Comparison of ENCODE assay signal across 8 cellular contexts in genomic region chr11:12914401-12914912, GRCh38.
DNase-seq lines count a peak whose midpoint lies in the region; ATAC-seq, FAIRE-seq and TF ChIP-seq lines count a peak whose summit lies in the region.

No MANE protein-coding gene starts in this region.

- peak; percentile 12 to 83 (median 68); a peak in 4 of 6 replicates for TF ChIP-seq CTCF in HCT116 (IDR thresholded peaks at IDR 0.05 in 2 of 3, conservative IDR thresholded peaks at IDR 0.05 in 1 of 3; ENCODE audit: borderline replicate concordance in 1 of 3, insufficient read depth in 1 of 3, low read depth in 2 of 3, low read length in 2 of 3)
- TF ChIP-seq CTCF in PC-3 (conservative IDR thresholded peaks at IDR 0.05; ENCODE audit: low read depth, low read length): peak; percentile 73
- TF ChIP-seq CTCF in endothelial cell of umbilical vein (IDR thresholded peaks at IDR 0.05; ENCODE audit: extremely low read depth in 1 of 2, insufficient read depth in 1 of 2, low read depth in 1 of 2, low read length in 2 of 2): peak; percentile 56 to 76
- TF ChIP-seq CTCF in upper lobe of right lung (IDR thresholded peaks at IDR 0.05): peak; percentile 54

- H2BK120ac ChIP-seq in mesendoderm (ENCODE audit: low read depth, low read length): no peak overlapping the region

- H2BK15ac ChIP-seq in mesendoderm (replicated peaks; ENCODE audit: low read depth): no peak overlapping the region

- H3K9ac ChIP-seq in HCT116 (ENCODE audit: low read length) (no peak overlapping the region), PC-3 (ENCODE audit: low read length) (no peak overlapping the region), endothelial cell of umbilical vein (replicated peaks; ENCODE audit: extremely low read depth, insufficient read depth, low read length) (no peak overlapping the region), mesendoderm (ENCODE audit: low read length) (no peak overlapping the region)

- intact Hi-C loops in HCT116 (cut with micrococcal nuclease) (no loop called here), PC-3 (cut with micrococcal nuclease) (no loop called here), endothelial cell of umbilical vein (cut with micrococcal nuclease) (no loop called here), upper lobe of right lung (cut with DNase I) (no loop called here)

- H3K27ac ChIP-seq in HCT116 (ENCODE audit: low read depth, low read length) (no peak overlapping the region), PC-3 (ENCODE audit: low read length) (no peak overlapping the region), endothelial cell of umbilical vein (ENCODE audit: insufficient read depth, low read depth, low read length) (no peak overlapping the region), mesendoderm (ENCODE audit: low read depth, low read length) (no peak overlapping the region), upper lobe of right lung (no peak overlapping the region)

- BruUV-seq in HCT116 (replicated peaks; lab: Mats Ljungman, UMichigan): no TSS peak
- BruUV-seq in PC-3 (replicated peaks; lab: Mats Ljungman, UMichigan): no TSS peak
- BruUV-seq in endothelial cell of umbilical vein (replicated peaks; lab: Mats Ljungman, UMichigan): no TSS peak

- peak overlapping the region; percentile 43 for H3K56ac ChIP-seq in mesendoderm (ENCODE audit: low read length)

- H3K36me3 ChIP-seq in HCT116 (ENCODE audit: control insufficient read depth in 1 of 2, insufficient read depth in 2 of 2, low read length in 2 of 2) (peaks cover 0 to 2% of the 10 kb centered on the region in 2 experiments; a peak in 1 of 4 replicates), PC-3 (ENCODE audit: low read depth, low read length) (peaks cover 4% of the 10 kb centered on the region; the same call in 1 of the 2 replicates), endothelial cell of umbilical vein (ENCODE audit: control insufficient read depth in 2 of 2, extremely low read depth in 1 of 2, insufficient read depth in 2 of 2, low read length in 2 of 2) (peaks cover 0 to 5% of the 10 kb centered on the region in 2 experiments), mesendoderm (ENCODE audit: control insufficient read depth, insufficient read depth, low read length) (no peaks in the 10 kb centered on the region), upper lobe of right lung (no peaks in the 10 kb centered on the region)

- H3K4ac ChIP-seq in mesendoderm (ENCODE audit: low read depth, low read length): no peak overlapping the region

- H3K4me3 ChIP-seq in HCT116 (replicated peaks in 1 of 2; ENCODE audit: low read depth in 1 of 2, low read length in 2 of 2) (no peak overlapping the region), PC-3 (ENCODE audit: low read length) (no peak overlapping the region), endothelial cell of umbilical vein (replicated peaks in 1 of 3; ENCODE audit: insufficient read depth in 1 of 3, low read depth in 1 of 3, low read length in 3 of 3) (no peak overlapping the region), mesendoderm (ENCODE audit: low read length) (no peak overlapping the region), upper lobe of right lung (no peak overlapping the region)

- TF ChIP-seq RAD21 in HCT116 (IDR thresholded peaks at IDR 0.05; ENCODE audit: low read depth): peak; percentile 44

- H4K20me1 ChIP-seq in HCT116 (ENCODE audit: insufficient read depth) (no peaks in the 10 kb centered on the region), PC-3 (ENCODE audit: low read length) (no peaks in the 10 kb centered on the region), endothelial cell of umbilical vein (replicated peaks; ENCODE audit: control insufficient read depth, extremely low read depth, insufficient read depth, low read length) (no peaks in the 10 kb centered on the region)

- CTCF ChIA-PET in HCT116 (lab: Charles Lee): interaction anchor here (0.7 to 1.4 kb wide), 9 partner anchors 13 to 626 kb away, joined by 3 to 7 read pairs (median 3); no protein-coding TSS in a partner anchor
- CTCF ChIA-PET in PC-3 (lab: Charles Lee): interaction anchor here (0.8 kb wide), 1 partner anchor 48 kb away, joined by 6 read pairs; no protein-coding TSS in a partner anchor
- CTCF ChIA-PET in endothelial cell of umbilical vein (lab: Charles Lee): interaction anchor here (0.6 to 1.8 kb wide), 22 partner anchors 9 to 628 kb away, joined by 3 to 9 read pairs (median 3); no protein-coding TSS in a partner anchor

- H3K9me1 ChIP-seq in endothelial cell of umbilical vein (replicated peaks; ENCODE audit: control insufficient read depth, extremely low read depth, insufficient read depth, low read length): no peaks in the 10 kb centered on the region

- no peak for FAIRE-seq in endothelial cell of umbilical vein (lab: Jason Lieb, UNC)

- H3K79me2 ChIP-seq in HCT116 (ENCODE audit: insufficient read depth, low read length) (0 out of 2 replicates have a peak, but pooled peaks cover 3% of the 10 kb centered on the region), PC-3 (ENCODE audit: low read length) (no peaks in the 10 kb centered on the region), endothelial cell of umbilical vein (ENCODE audit: control insufficient read depth, insufficient read depth, low read length) (no peaks in the 10 kb centered on the region), mesendoderm (ENCODE audit: control insufficient read depth, insufficient read depth, low read length) (no peaks in the 10 kb centered on the region)

- H3K79me1 ChIP-seq in mesendoderm (ENCODE audit: low read length): no peaks in the 10 kb centered on the region

- POLR2A ChIA-PET in HCT116 (lab: Charles Lee): no interaction called here
- POLR2A ChIA-PET in PC-3 (lab: Charles Lee; ENCODE audit: unreplicated experiment): no interaction called here
- POLR2A ChIA-PET in endothelial cell of umbilical vein (lab: Charles Lee): interaction anchor here (0.7 kb wide), 1 partner anchor 574 kb away, joined by 3 read pairs; no protein-coding TSS in a partner anchor

- H2AFZ ChIP-seq in HCT116 (ENCODE audit: low read depth, low read length, poor library complexity, severe bottlenecking) (no peak overlapping the region), PC-3 (ENCODE audit: low read length) (no peak overlapping the region), endothelial cell of umbilical vein (ENCODE audit: low read depth, low read length) (no peak overlapping the region)

- H3F3A ChIP-seq in PC-3 (ENCODE audit: low read length, unreplicated experiment): no peaks in the 10 kb centered on the region

- no peaks in the 10 kb centered on the region for H3K4me1 ChIP-seq in HCT116 (ENCODE audit: control insufficient read depth in 1 of 2, insufficient read depth in 2 of 2, low read length in 2 of 2)
- H3K4me1 ChIP-seq in PC-3 (ENCODE audit: insufficient read depth, low read length): no peaks in the 10 kb centered on the region
- no peaks in the 10 kb centered on the region for H3K4me1 ChIP-seq in endothelial cell of umbilical vein (ENCODE audit: control insufficient read depth, extremely low read depth, insufficient read depth, low read length)
- no peaks in the 10 kb centered on the region for H3K4me1 ChIP-seq in mesendoderm (ENCODE audit: control insufficient read depth, low read depth, low read length)
- no peaks in the 10 kb centered on the region for H3K4me1 ChIP-seq in upper lobe of right lung

- ATAC-seq in HCT116 (peak; percentile 100), PC-3 (peak; percentile 68), upper lobe of right lung (peak; percentile 93), HG03521 (IDR thresholded peaks at IDR 0.05; ENCODE audit: unreplicated experiment) (no peak)

- WGBS in mesendoderm (ENCODE audit: extremely low coverage, insufficient coverage, low lambda C conversion rate): no CpG with 5 or more reads among the region's 11 CpGs

- DNase-seq in DMS 273 treated with DMSO at 0.1 percent for 48 hours (lab: John Stamatoyannopoulos, UW): peak; percentile 83
- no peak for DNase-seq in HCT116 (ENCODE audit: low read depth, low spot score)
- DNase-seq in PC-3: peak; percentile 30
- DNase-seq in endothelial cell of umbilical vein (ENCODE audit: low read depth, low spot score): no peak
- peak; percentile 94 for DNase-seq in mesendoderm
- peak; percentile 67 for DNase-seq in upper lobe of right lung
- DNase-seq in NCI-H146 (lab: John Stamatoyannopoulos, UW): no peak

- H3K9me2 ChIP-seq in HCT116 (ENCODE audit: insufficient read depth) (no peaks in the 10 kb centered on the region), PC-3 (replicated peaks; ENCODE audit: low read length) (no peaks in the 10 kb centered on the region)

- dilution Hi-C loops in endothelial cell of umbilical vein (cut with MboI; ENCODE audit: extremely low pct_ligation_motif_present, low sequenced_read_pairs): no loop called here

- no peak overlapping the region for H3K23ac ChIP-seq in mesendoderm (ENCODE audit: low read length)

- H3K4me2 ChIP-seq in HCT116 (ENCODE audit: low read length) (no peak overlapping the region), PC-3 (ENCODE audit: low read length) (no peak overlapping the region), endothelial cell of umbilical vein (ENCODE audit: insufficient read depth, low read length) (no peak overlapping the region), mesendoderm (ENCODE audit: low read length) (no peak overlapping the region)

- H3K9me3 ChIP-seq in HCT116 (ENCODE audit: control insufficient read depth in 1 of 2, insufficient read depth in 1 of 2, low read depth in 1 of 2, low read length in 2 of 2) (no peaks in the 10 kb centered on the region), PC-3 (ENCODE audit: low read length) (no peaks in the 10 kb centered on the region), endothelial cell of umbilical vein (replicated peaks; ENCODE audit: control insufficient read depth, insufficient read depth, low read length) (no peaks in the 10 kb centered on the region), upper lobe of right lung (no peaks in the 10 kb centered on the region)

- H3K18ac ChIP-seq in mesendoderm (ENCODE audit: low read length): no peak overlapping the region

- RAD21 ChIA-PET in HCT116 (lab: Charles Lee; ENCODE audit: low non-redundant PET in 1 of 2, low total read pairs in 2 of 2, uncharacterized antibody in 2 of 2, unreplicated experiment in 2 of 2): no interaction called here

- TF ChIP-seq POLR2A in HCT116 (IDR thresholded peaks at IDR 0.05; ENCODE audit: borderline replicate concordance, extremely low read depth, insufficient read depth, insufficient read length) (no peak), endothelial cell of umbilical vein (IDR thresholded peaks at IDR 0.05; ENCODE audit: low read depth, low read length) (no peak)

- H2AK5ac ChIP-seq in mesendoderm (ENCODE audit: low read length): no peak overlapping the region

- H4K8ac ChIP-seq in mesendoderm (ENCODE audit: low read depth, low read length): no peak overlapping the region

- no peaks in the 10 kb centered on the region for H3K27me3 ChIP-seq in HCT116 (ENCODE audit: insufficient read depth, low read length)
- H3K27me3 ChIP-seq in PC-3 (ENCODE audit: low read length): no peaks in the 10 kb centered on the region
- H3K27me3 ChIP-seq in endothelial cell of umbilical vein (ENCODE audit: control insufficient read depth in 2 of 2, insufficient read depth in 2 of 2, low read length in 2 of 2): no peaks in the 10 kb centered on the region
- no peaks in the 10 kb centered on the region for H3K27me3 ChIP-seq in mesendoderm (ENCODE audit: insufficient read depth, low read length, poor library complexity)
- H3K27me3 ChIP-seq in upper lobe of right lung: no peaks in the 10 kb centered on the region

- no peak overlapping the region for H4K5ac ChIP-seq in mesendoderm (ENCODE audit: low read length)

- H2BK5ac ChIP-seq in mesendoderm (ENCODE audit: low read length): no peak overlapping the region

TF ChIP-seq in endothelial cell of umbilical vein, 7 proteins besides CTCF, POLR2A, EP300 and RAD21 (continues in another document):
- TF ChIP-seq MYC (IDR thresholded peaks at IDR 0.05; ENCODE audit: low read depth, low read length): no peak

Comparison
In these comparisons a context has a peak if more than half of its experiments do, and no peak if none do; other contexts are left out.
1. DNase-seq: peak in DMS 273 treated with DMSO at 0.1 percent for 48 hours (single experiment), PC-3 (single experiment), mesendoderm (single experiment) and upper lobe of right lung (single experiment); none in HCT116 (single experiment), endothelial cell of umbilical vein (single experiment) and NCI-H146 (single experiment).
2. Peak in every context shown above with its lines, with median percentiles within 50 percentile points of each other: CTCF ChIP-seq.